In genomic region chr2:144512421-144513272, GRCh38 we compare ENCODE assay signal across 9 cellular contexts. TPM values are rescaled to one million over a fixed set of nuclear protein-coding genes. Genes with fewer than 3 reads are reported as not detected.
DNase-seq lines count a peak whose midpoint lies in the region; ATAC-seq and TF ChIP-seq lines count a peak whose summit lies in the region.
"Had no signal": no experiment of that assay in that cellular context is flagged by ENCODE, and none has a peak within 500 bp of the region (broad histone marks: within the 10 kb centered on the region; RNA-seq: fewer than 3 reads in every experiment).

No MANE protein-coding gene starts in this region.

- no peak for TF ChIP-seq CTCF in heart right ventricle (IDR thresholded peaks at IDR 0.05)
- no peak for TF ChIP-seq CTCF in upper lobe of right lung (IDR thresholded peaks at IDR 0.05)

- DNase-seq in heart right ventricle = no peak
- no peak for DNase-seq in Right ventricle myocardium inferior (ENCODE audit: missing footprints)
- no peak for DNase-seq in upper lobe of right lung
- DNase-seq in effector CD8-positive, alpha-beta T cell (lab: John Stamatoyannopoulos, UW) = no peak
- DNase-seq: NCI-H774 had no signal

- H3K9me3 ChIP-seq in heart right ventricle = no peaks in the 10 kb centered on the region
- H3K9me3 ChIP-seq in mucosa of rectum (ENCODE audit: control insufficient read depth in 2 of 2, low read length in 2 of 2) = no peaks in the 10 kb centered on the region
- no peaks in the 10 kb centered on the region for H3K9me3 ChIP-seq in upper lobe of right lung

- H3K4me3 ChIP-seq in heart right ventricle = peak overlapping the region in 9 of 10 donors; percentile 70 to 98 (median 79)
- peak overlapping the region; percentile 25 to 39 for H3K4me3 ChIP-seq in mucosa of rectum (ENCODE audit: low read length in 2 of 2)
- peak overlapping the region; percentile 63 for H3K4me3 ChIP-seq in upper lobe of right lung

- H3K36me3 ChIP-seq in heart right ventricle (peaks cover 0 to 50% (median 0%) of the 10 kb centered on the region in 9 donors), mucosa of rectum (ENCODE audit: control insufficient read depth in 2 of 2, insufficient read depth in 2 of 2, low read length in 2 of 2) (no peaks in the 10 kb centered on the region), upper lobe of right lung (no peaks in the 10 kb centered on the region)

- WGBS in heart right ventricle, 2 donors = 48 to 56% methylated on average over 9 of the region's 9 CpGs

- H3K27ac ChIP-seq in heart right ventricle (peak overlapping the region; percentile 96 to 100 (median 98)), cingulate gyrus (ENCODE audit: low read depth, low read length) (peak overlapping the region; percentile 99), mucosa of rectum (ENCODE audit: low read depth in 2 of 2, low read length in 2 of 2) (peak overlapping the region; percentile 86 to 92), upper lobe of right lung (peak overlapping the region; percentile 97)

- H3K4me1 ChIP-seq in heart right ventricle = peaks cover 0 to 73% (median 51%) of the 10 kb centered on the region in 9 donors
- peaks cover 4 to 12% of the 10 kb centered on the region in 2 donors for H3K4me1 ChIP-seq in mucosa of rectum (ENCODE audit: control insufficient read depth in 2 of 2, insufficient read depth in 2 of 2, low read length in 2 of 2)
- peaks cover 35% of the 10 kb centered on the region for H3K4me1 ChIP-seq in upper lobe of right lung

- ATAC-seq in heart right ventricle (no peak), Right ventricle myocardium inferior (no peak), upper lobe of right lung (no peak), GM21786 (IDR thresholded peaks at IDR 0.05; ENCODE audit: unreplicated experiment) (no peak), HG02885 (IDR thresholded peaks at IDR 0.05; ENCODE audit: poor library complexity, unreplicated experiment) (no peak)

- intact Hi-C loops in heart right ventricle (cut with DNase I) = loop anchor here in 7 of 10 donors (5.0 to 10.0 kb wide), 13 partner anchors 50 to 1242 kb away; a partner anchor contains a TSS
- intact Hi-C loops in Right ventricle myocardium inferior (cut with DNase I) = loop anchor here (10.0 kb wide), 3 partner anchors 578 to 1402 kb away; no protein-coding TSS in a partner anchor
- intact Hi-C loops in upper lobe of right lung (cut with DNase I) = no loop called here

- peak overlapping the region; percentile 42 to 75 for H3K9ac ChIP-seq in mucosa of rectum (ENCODE audit: low read depth in 1 of 2, low read length in 2 of 2)

- H3K27me3 ChIP-seq in heart right ventricle (peaks cover 0 to 4% (median 0%) of the 10 kb centered on the region in 7 donors), mucosa of rectum (ENCODE audit: control insufficient read depth in 2 of 2, insufficient read depth in 2 of 2, low read length in 2 of 2) (peaks cover 23 to 47% of the 10 kb centered on the region in 2 donors), upper lobe of right lung (no peaks in the 10 kb centered on the region)

RNA-seq across cellular contexts. Expression of gene ZEB2, which starts 7.3 kb away (rescaled TPM):
- total RNA-seq in heart right ventricle (10 to 100 TPM; 68.7 to 99.5 (median 88.2) TPM), Right ventricle myocardium inferior (89.0 TPM), upper lobe of right lung (178 TPM)
- polyA plus RNA-seq in heart right ventricle = 10 to 100 TPM; 17.2 to 26.0 TPM
